Comparison of ENCODE assay signal across 8 cellular contexts in genomic region chr2:59428940-59429339, GRCh38.
"Had no signal": no experiment of that assay in that cellular context is flagged by ENCODE, and none has a peak within 500 bp of the region (broad histone marks: within the 10 kb centered on the region; RNA-seq: fewer than 3 reads in every experiment).

No MANE protein-coding gene starts in this region.

- DNase-seq: GDM1, GF-D8 had no signal

- H3K4me3 ChIP-seq: GM12878 had no signal

- ATAC-seq: GM12878 had no signal

- FAIRE-seq: G401.6, GM12878, GM12891, GM12892, GM18507, GM19239 had no signal
